Comparison of ENCODE assay signal across 11 cellular contexts in genomic region chr4:137609693-137610450, GRCh38.
A peak's percentile ranks its signal among the peaks of the same experiment; 100 is the strongest.
DNase-seq lines count a peak whose midpoint lies in the region; FAIRE-seq and TF ChIP-seq lines count a peak whose summit lies in the region.
"Had no signal": no experiment of that assay in that cellular context is flagged by ENCODE, and none has a peak within 500 bp of the region (broad histone marks: within the 10 kb centered on the region; RNA-seq: fewer than 3 reads in every experiment).

No MANE protein-coding gene starts in this region.

- H2AK5ac ChIP-seq in mesenchymal stem cell (ENCODE audit: low read length, severe bottlenecking) = no peak overlapping the region

- no peak for TF ChIP-seq EP300 in transverse colon (IDR thresholded peaks at IDR 0.05; ENCODE audit: low read depth)

- peak; percentile 25 for DNase-seq in HTR-8/SVneo (ENCODE audit: insufficient read length, low spot score)
- no peak for DNase-seq in coronary artery (ENCODE audit: low spot score)
- peak; percentile 88 for DNase-seq in mesenchymal stem cell
- DNase-seq in transverse colon = no peak
- no peak for DNase-seq in NCI-H2196 (lab: John Stamatoyannopoulos, UW; ENCODE audit: unreplicated experiment)
- no peak for DNase-seq in small intestine
- DNase-seq in midbrain (lab: John Stamatoyannopoulos, UW) = no peak
- DNase-seq: caudate nucleus, NCI-H1105 treated with DMSO at 0.1 percent for 48 hours had no signal

- H2AFZ ChIP-seq in mesenchymal stem cell (ENCODE audit: low read depth, low read length) = no peak overlapping the region

- no peak overlapping the region for H2BK12ac ChIP-seq in mesenchymal stem cell (ENCODE audit: low read length in 2 of 2)

- no peak overlapping the region for H4K8ac ChIP-seq in mesenchymal stem cell (ENCODE audit: low read length)

- peak overlapping the region; percentile 58 for H2BK120ac ChIP-seq in mesenchymal stem cell (ENCODE audit: low read depth, low read length)

- TF ChIP-seq CTCF in coronary artery (IDR thresholded peaks at IDR 0.05) = no peak
- no peak for TF ChIP-seq CTCF in transverse colon (IDR thresholded peaks at IDR 0.05)

- H3K9me3 ChIP-seq in mesenchymal stem cell (ENCODE audit: control insufficient read depth, low read length) (no peaks in the 10 kb centered on the region), transverse colon (no peaks in the 10 kb centered on the region), small intestine (ENCODE audit: control insufficient read depth, low read depth) (no peaks in the 10 kb centered on the region)
- H3K9me3 ChIP-seq: HAP-1 had no signal

- no peak overlapping the region for H3K4ac ChIP-seq in mesenchymal stem cell (ENCODE audit: low read depth in 1 of 2, low read length in 2 of 2)

- H3K4me1 ChIP-seq in mesenchymal stem cell (ENCODE audit: control insufficient read depth, insufficient read depth, low read depth, low read length) (peaks cover 2% of the 10 kb centered on the region), transverse colon (no peaks in the 10 kb centered on the region), small intestine (ENCODE audit: control insufficient read depth in 2 of 2, insufficient read depth in 1 of 2, low read depth in 1 of 2, low read length in 1 of 2) (no peaks in the 10 kb centered on the region)
- H3K4me1 ChIP-seq: HAP-1 had no signal

- H3K79me1 ChIP-seq in mesenchymal stem cell (replicated peaks; ENCODE audit: low read length, poor library complexity, severe bottlenecking) = no peaks in the 10 kb centered on the region

- H3K14ac ChIP-seq in mesenchymal stem cell (ENCODE audit: low read length in 2 of 2) = no peak overlapping the region

- no peak overlapping the region for H3K18ac ChIP-seq in mesenchymal stem cell (ENCODE audit: low read depth in 1 of 2, low read length in 2 of 2)

- intact Hi-C loops in transverse colon (cut with DNase I; ENCODE audit: low total_unique reads) = no loop called here

- in situ Hi-C loops in transverse colon (cut with MboI; ENCODE audit: low pct_ligation_motif_present in 1 of 4, low pct_unique_long_range_greater_than_20kb in 1 of 4, low sequenced_read_pairs in 3 of 4) = no loop called here

- no peak overlapping the region for H2BK15ac ChIP-seq in mesenchymal stem cell (ENCODE audit: low read depth, poor library complexity, severe bottlenecking)

- no peak overlapping the region for H3K23ac ChIP-seq in mesenchymal stem cell (ENCODE audit: low read length in 2 of 2)

- H3K27me3 ChIP-seq in mesenchymal stem cell (ENCODE audit: control insufficient read depth in 1 of 2, insufficient read depth in 1 of 2, low read length in 2 of 2) (no peaks in the 10 kb centered on the region), transverse colon (no peaks in the 10 kb centered on the region), small intestine (ENCODE audit: control insufficient read depth in 2 of 2, insufficient read depth in 2 of 2, low read length in 2 of 2) (no peaks in the 10 kb centered on the region)

- H3K27ac ChIP-seq in coronary artery = peak overlapping the region in 1 of 2 donors; percentile 13
- H3K27ac ChIP-seq in mesenchymal stem cell (ENCODE audit: low read length, poor library complexity, severe bottlenecking) = no peak overlapping the region
- H3K27ac ChIP-seq in transverse colon = peak overlapping the region; percentile 49 to 61 (median 50)
- H3K27ac ChIP-seq in small intestine (ENCODE audit: low read depth in 1 of 2, low read length in 1 of 2) = peak overlapping the region in 1 of 2 donors; percentile 49
- H3K27ac ChIP-seq: HL-60 had no signal

- TF ChIP-seq POLR2A in transverse colon (IDR thresholded peaks at IDR 0.05) = no peak

- no peaks in the 10 kb centered on the region for H3K36me3 ChIP-seq in mesenchymal stem cell (ENCODE audit: control insufficient read depth in 1 of 2, insufficient read depth in 2 of 2, low read depth in 1 of 2, low read length in 2 of 2)
- H3K36me3 ChIP-seq in transverse colon = no peaks in the 10 kb centered on the region
- H3K36me3 ChIP-seq in small intestine (ENCODE audit: control insufficient read depth in 2 of 2, insufficient read depth in 2 of 2, low read length in 2 of 2) = no peaks in the 10 kb centered on the region
- H3K36me3 ChIP-seq: HAP-1 had no signal

- H3K4me2 ChIP-seq in mesenchymal stem cell (ENCODE audit: low read length, poor library complexity, severe bottlenecking) = no peak overlapping the region

- no peak overlapping the region for H4K91ac ChIP-seq in mesenchymal stem cell (ENCODE audit: low read length)

- H3K9ac ChIP-seq in mesenchymal stem cell (ENCODE audit: low read length) = peak overlapping the region; percentile 92

- H3K4me3 ChIP-seq in coronary artery (peak overlapping the region; percentile 42), mesenchymal stem cell (ENCODE audit: insufficient read depth in 1 of 2, low read depth in 1 of 2, low read length in 2 of 2) (peak overlapping the region in 1 of 2 experiments; percentile 69), transverse colon (no peak overlapping the region), small intestine (ENCODE audit: low read depth in 1 of 2, low read length in 2 of 2) (no peak overlapping the region)
- H3K4me3 ChIP-seq: HAP-1 had no signal

- 13% methylated on average over 1 of the region's 4 CpGs for WGBS in mesenchymal stem cell
- WGBS in transverse colon (ENCODE audit: low coverage in 1 of 2), 2 donors = 35 to 37% methylated on average over 4 of the region's 4 CpGs
- WGBS in small intestine, 3 donors = 45 to 65% (median 54%) methylated on average over 4 of the region's 4 CpGs

- FAIRE-seq in HTR-8/SVneo (lab: Jason Lieb, UNC) (no peak), small intestine (lab: Jason Lieb, UNC) (no peak)

- H2BK5ac ChIP-seq in mesenchymal stem cell (ENCODE audit: low read depth, low read length, poor library complexity, severe bottlenecking) = no peak overlapping the region

Comparison
In these comparisons a context has a peak if more than half of its experiments do, and no peak if none do; other contexts are left out.
1. DNase-seq: peak in HTR-8/SVneo (single experiment) and mesenchymal stem cell (single experiment); none in coronary artery (single experiment), transverse colon (single experiment), NCI-H2196 (single experiment), small intestine (single experiment) and midbrain (single experiment).